ENCODE assay signal across 12 cellular contexts in genomic region chr15:48392356-48392755, GRCh38.
DNase-seq lines count a peak whose midpoint lies in the region; ATAC-seq and TF ChIP-seq lines count a peak whose summit lies in the region.
"Had no signal": no experiment of that assay in that cellular context is flagged by ENCODE, and none has a peak within 500 bp of the region (broad histone marks: within the 10 kb centered on the region; RNA-seq: fewer than 3 reads in every experiment).

No MANE protein-coding gene starts in this region.

- TF ChIP-seq CTCF in GM23338 (conservative IDR thresholded peaks at IDR 0.05; ENCODE audit: low read depth in 2 of 2) (no peak), left lung (IDR thresholded peaks at IDR 0.05) (no peak), WERI-Rb-1 (IDR thresholded peaks at IDR 0.05; ENCODE audit: low read depth, low read length) (no peak)

- H3K4me1 ChIP-seq in GM23338 (ENCODE audit: insufficient read depth) (no peaks in the 10 kb centered on the region), left lung (peaks cover 0 to 4% of the 10 kb centered on the region in 2 donors)

- peaks cover 10% of the 10 kb centered on the region for H3K9me2 ChIP-seq in GM23338 (ENCODE audit: insufficient read depth)

- no peaks in the 10 kb centered on the region for H3K36me3 Mint-ChIP-seq in GM23338 (ENCODE audit: low read depth)

- H2AFZ ChIP-seq in GM23338, result peak overlapping the region; percentile 72

- intact Hi-C loops in left lung (cut with DNase I) (no loop called here), sciatic nerve (cut with DNase I) (no loop called here)

- DNase-seq in GM23338 (ENCODE audit: low spot score) (no peak), dermis blood vessel endothelial cell (peak; percentile 95), left lung (no peak), sciatic nerve (ENCODE audit: low spot score) (peak; percentile 69), WERI-Rb-1 (no peak), SIG-M5 (lab: John Stamatoyannopoulos, UW) (no peak)
- DNase-seq in stimulated activated CD4-positive, alpha-beta T cell treated with anti-CD3 and anti-CD28 coated beads, Interleukin-4, amount 100 ng/mL, for 4 hours, result no peak
- DNase-seq: activated naive CD4-positive, alpha-beta T cell; Peyer's patch; T-helper 9 cell had no signal

- H3K27me3 ChIP-seq in GM23338 (ENCODE audit: insufficient read depth), result no peaks in the 10 kb centered on the region
- no peaks in the 10 kb centered on the region for H3K27me3 ChIP-seq in left lung
- H3K27me3 ChIP-seq in WERI-Rb-1 (ENCODE audit: insufficient read depth, low read depth, severe bottlenecking), result no peaks in the 10 kb centered on the region
- H3K27me3 ChIP-seq: Peyer's patch had no signal

- H3K9me3 ChIP-seq in left lung (no peaks in the 10 kb centered on the region), WERI-Rb-1 (ENCODE audit: severe bottlenecking) (no peaks in the 10 kb centered on the region)
- H3K9me3 ChIP-seq: Peyer's patch had no signal

- no peak overlapping the region for H3K4me3 Mint-ChIP-seq in GM23338
- H3K4me3 Mint-ChIP-seq: B cell had no signal

- no peaks in the 10 kb centered on the region for H3F3A ChIP-seq in GM23338 (replicated peaks; ENCODE audit: low read depth)

- no peaks in the 10 kb centered on the region for H3K27me3 Mint-ChIP-seq in GM23338 (ENCODE audit: insufficient read depth, low read depth, poor library complexity)
- H3K27me3 Mint-ChIP-seq: B cell had no signal

- H3K36me3 ChIP-seq in GM23338 (ENCODE audit: insufficient read depth) (no peaks in the 10 kb centered on the region), left lung (no peaks in the 10 kb centered on the region), WERI-Rb-1 (no peaks in the 10 kb centered on the region)
- H3K36me3 ChIP-seq: Peyer's patch had no signal

- no peak overlapping the region for H3K4me3 ChIP-seq in GM23338
- H3K4me3 ChIP-seq in left lung, result no peak overlapping the region
- H3K4me3 ChIP-seq in WERI-Rb-1 (ENCODE audit: low read depth, low read length), result no peak overlapping the region
- H3K4me3 ChIP-seq: Peyer's patch had no signal

- H3K27ac ChIP-seq in GM23338 (ENCODE audit: low read depth), result no peak overlapping the region
- peak overlapping the region in 1 of 2 donors; percentile 22 for H3K27ac ChIP-seq in left lung
- H3K27ac ChIP-seq in WERI-Rb-1, result no peak overlapping the region

- ATAC-seq in GM23338 (no peak), left lung (peak; percentile 59), sciatic nerve (peak; percentile 67), GM18861 (IDR thresholded peaks at IDR 0.05; ENCODE audit: unreplicated experiment) (no peak)

- H3K27ac Mint-ChIP-seq in GM23338, result no peak overlapping the region
- H3K27ac Mint-ChIP-seq: B cell had no signal

- no peak overlapping the region for H3K4me2 ChIP-seq in GM23338

- H3K9me3 Mint-ChIP-seq in GM23338, result no peaks in the 10 kb centered on the region

- H4K20me1 ChIP-seq in GM23338 (replicated peaks; ENCODE audit: insufficient read depth), result no peaks in the 10 kb centered on the region

- no peaks in the 10 kb centered on the region for H3K79me2 ChIP-seq in GM23338 (replicated peaks; ENCODE audit: insufficient read depth)

- H3K4me1 Mint-ChIP-seq in GM23338, result peaks cover 4% of the 10 kb centered on the region; the same call in 1 of the 3 replicates
- H3K4me1 Mint-ChIP-seq: B cell had no signal

TF ChIP-seq in GM23338, 12 proteins besides CTCF, POLR2A, EP300 and RAD21 (continues in another document):
- TF ChIP-seq NANOG (IDR thresholded peaks at IDR 0.05; ENCODE audit: borderline replicate concordance) (no peak), STAT1 (IDR thresholded peaks at IDR 0.05; ENCODE audit: unreplicated experiment) (no peak), EZH2phosphoT487 (IDR thresholded peaks at IDR 0.05; ENCODE audit: unreplicated experiment) (no peak), ETS1 (IDR thresholded peaks at IDR 0.05) (no peak), ZNF114 (CRISPR knock-in tag; IDR thresholded peaks at IDR 0.05) (no peak), ZNF462 (CRISPR knock-in tag; IDR thresholded peaks at IDR 0.05) (no peak), EZH2 (IDR thresholded peaks at IDR 0.05; ENCODE audit: low read depth, unreplicated experiment) (no peak), JUNB (IDR thresholded peaks at IDR 0.05; ENCODE audit: unreplicated experiment) (no peak), CREB1 (CRISPR knock-in tag; IDR thresholded peaks at IDR 0.05; ENCODE audit: low read depth) (no peak), POLR2AphosphoS5 (IDR thresholded peaks at IDR 0.05; ENCODE audit: low read depth) (no peak), ZNF331 (CRISPR knock-in tag; IDR thresholded peaks at IDR 0.05; ENCODE audit: low read depth) (no peak)

Comparison
In these comparisons a context has a peak if more than half of its experiments do, and no peak if none do; other contexts are left out.
1. ATAC-seq: peak in left lung (single experiment) and sciatic nerve (single experiment); none in GM23338 (single experiment) and GM18861 (single experiment).
2. DNase-seq: peak in dermis blood vessel endothelial cell (single experiment) and sciatic nerve (single experiment); none in GM23338 (single experiment), left lung (0 of 2), WERI-Rb-1 (single experiment), SIG-M5 (single experiment) and stimulated activated CD4-positive, alpha-beta T cell treated with anti-CD3 and anti-CD28 coated beads, Interleukin-4, amount 100 ng/mL, for 4 hours (0 of 2).